Comparison of ENCODE assay signal across 9 cellular contexts in genomic region chr7:106022193-106022821, GRCh38. TPM values are rescaled to one million over a fixed set of nuclear protein-coding genes. Genes with fewer than 3 reads are reported as not detected.
A peak's percentile ranks its signal among the peaks of the same experiment; 100 is the strongest.
DNase-seq lines count a peak whose midpoint lies in the region; ATAC-seq and TF ChIP-seq lines count a peak whose summit lies in the region.
"Had no signal": no experiment of that assay in that cellular context is flagged by ENCODE, and none has a peak within 500 bp of the region (broad histone marks: within the 10 kb centered on the region; RNA-seq: fewer than 3 reads in every experiment).

No MANE protein-coding gene starts in this region.

- H3K4me3 Mint-ChIP-seq in MCF 10A (ENCODE audit: unreplicated experiment) = no peak overlapping the region
- H3K4me3 Mint-ChIP-seq in activated T-helper 17 cell treated with anti-CD3 and anti-CD28 coated beads, Interleukin-2, amount 50 U/mL, for 72 hours = peak overlapping the region; percentile 74
- H3K4me3 Mint-ChIP-seq: neural crest cell had no signal

- CTCF ChIA-PET in mammary epithelial cell (lab: Charles Lee; ENCODE audit: low non-redundant PET) (no interaction called here), MCF 10A (lab: Yijun Ruan, JAX) (interaction anchor here (0.5 to 7.8 kb wide), 5 partner anchors 20 to 355 kb away, joined by 3 to 46 read pairs (median 3); no protein-coding TSS in a partner anchor)

- TF ChIP-seq CTCF in mammary epithelial cell (conservative IDR thresholded peaks at IDR 0.05 in 1 of 2, IDR thresholded peaks at IDR 0.05 in 1 of 2; ENCODE audit: extremely low read depth in 1 of 2, insufficient read depth in 1 of 2, low read depth in 1 of 2, low read length in 2 of 2) (no peak), MCF 10A (IDR thresholded peaks at IDR 0.05; ENCODE audit: unreplicated experiment) (no peak)

- BruUV-seq in mammary epithelial cell (replicated peaks; lab: Mats Ljungman, UMichigan) (no TSS peak), MCF 10A (replicated peaks; lab: Mats Ljungman, UMichigan) (no TSS peak)

- intact Hi-C loops in mammary epithelial cell (cut with micrococcal nuclease) = no loop called here
- intact Hi-C loops in MCF 10A (cut with micrococcal nuclease) = no loop called here

- H3K27ac ChIP-seq in mammary epithelial cell (ENCODE audit: insufficient read depth, low read depth, low read length) = no peak overlapping the region

- H3K9me3 Mint-ChIP-seq in MCF 10A (ENCODE audit: unreplicated experiment) = no peaks in the 10 kb centered on the region
- H3K9me3 Mint-ChIP-seq in activated T-helper 17 cell treated with anti-CD3 and anti-CD28 coated beads, Interleukin-2, amount 50 U/mL, for 72 hours = no peaks in the 10 kb centered on the region
- H3K9me3 Mint-ChIP-seq: neural crest cell had no signal

- no peaks in the 10 kb centered on the region for H4K20me1 ChIP-seq in mammary epithelial cell (ENCODE audit: insufficient read depth, low read length)

- no peaks in the 10 kb centered on the region for H3K4me1 Mint-ChIP-seq in MCF 10A (ENCODE audit: insufficient read depth, unreplicated experiment)
- H3K4me1 Mint-ChIP-seq in activated T-helper 17 cell treated with anti-CD3 and anti-CD28 coated beads, Interleukin-2, amount 50 U/mL, for 72 hours = peaks cover 27% of the 10 kb centered on the region

- H3K4me1 ChIP-seq in mammary epithelial cell (ENCODE audit: insufficient read depth, low read length) = no peaks in the 10 kb centered on the region

- in situ Hi-C loops in mammary epithelial cell (cut with MboI; ENCODE audit: low sequenced_read_pairs in 2 of 2) = loop anchor here in 1 of 2 donors (25.0 kb wide), 1 partner anchor 135 kb away; the partner anchor contains the start of gene ATXN7L1

- POLR2A ChIA-PET in MCF 10A (lab: Yijun Ruan, JAX) = no interaction called here

- H3K79me2 ChIP-seq in mammary epithelial cell (ENCODE audit: insufficient read depth, low read length) = no peaks in the 10 kb centered on the region

- no peaks in the 10 kb centered on the region for H3K27me3 ChIP-seq in mammary epithelial cell (ENCODE audit: insufficient read depth, low read length)

- no peak overlapping the region for H3K27ac Mint-ChIP-seq in MCF 10A (ENCODE audit: low read depth, unreplicated experiment)
- H3K27ac Mint-ChIP-seq in activated T-helper 17 cell treated with anti-CD3 and anti-CD28 coated beads, Interleukin-2, amount 50 U/mL, for 72 hours = peak overlapping the region; percentile 90

- H3K4me3 ChIP-seq in mammary epithelial cell (replicated peaks in 1 of 3; ENCODE audit: insufficient read depth in 1 of 3, low read depth in 2 of 3, low read length in 3 of 3) = no peak overlapping the region

- peak; percentile 35 for DNase-seq in mammary epithelial cell
- DNase-seq in MCF 10A (ENCODE audit: unreplicated experiment) = no peak
- DNase-seq in NCI-H2171 treated with DMSO at 0.1 percent for 48 hours (lab: John Stamatoyannopoulos, UW) = peak; percentile 89
- peak; percentile 37 to 53 for DNase-seq in stimulated activated CD4-positive, alpha-beta T cell treated with anti-CD3 and anti-CD28 coated beads, Interleukin-2, amount 100 ng/mL, for 48 hours
- DNase-seq in NCI-H187 (lab: John Stamatoyannopoulos, UW) = no peak
- DNase-seq in NCI-H748 treated with DMSO at 0.1 percent for 48 hours (lab: John Stamatoyannopoulos, UW) = no peak
- DNase-seq in HuH-7 (ENCODE audit: low spot score) = no peak

- H2AFZ ChIP-seq in mammary epithelial cell (ENCODE audit: low read depth, low read length) = no peak overlapping the region

- H3K4me2 ChIP-seq in mammary epithelial cell (ENCODE audit: insufficient read depth, low read depth, low read length) = no peak overlapping the region

- dilution Hi-C loops in mammary epithelial cell (cut with HindIII; ENCODE audit: low sequenced_read_pairs) = no loop called here

- no peaks in the 10 kb centered on the region for H3K9me3 ChIP-seq in mammary epithelial cell (replicated peaks; ENCODE audit: insufficient read depth, low read length)

- H3K36me3 ChIP-seq in mammary epithelial cell (ENCODE audit: insufficient read depth, low read length) = no peaks in the 10 kb centered on the region

- H3K27me3 Mint-ChIP-seq in MCF 10A (ENCODE audit: insufficient read depth, unreplicated experiment) = no peaks in the 10 kb centered on the region
- H3K27me3 Mint-ChIP-seq in activated T-helper 17 cell treated with anti-CD3 and anti-CD28 coated beads, Interleukin-2, amount 50 U/mL, for 72 hours = no peaks in the 10 kb centered on the region

- ATAC-seq in activated T-helper 17 cell treated with anti-CD3 and anti-CD28 coated beads, Interleukin-2, amount 50 U/mL, for 72 hours (replicated peaks) = peak; percentile 90

- 78% methylated on average over 7 of the region's 8 CpGs for WGBS in mammary epithelial cell (ENCODE audit: low coverage, missing lambda C conversion rate)

- H3K9ac ChIP-seq in mammary epithelial cell (ENCODE audit: insufficient read depth, low read length) = no peak overlapping the region

- H3K36me3 Mint-ChIP-seq in MCF 10A (ENCODE audit: insufficient read depth, unreplicated experiment) = no peaks in the 10 kb centered on the region
- no peaks in the 10 kb centered on the region for H3K36me3 Mint-ChIP-seq in activated T-helper 17 cell treated with anti-CD3 and anti-CD28 coated beads, Interleukin-2, amount 50 U/mL, for 72 hours (ENCODE audit: low read depth)

RNA-seq across cellular contexts. Expression of gene CDHR3, which starts 59.2 kb away (rescaled TPM):
- total RNA-seq in mammary epithelial cell (1 to 10 TPM; 3.2 to 3.4 TPM), MCF 10A (2022) (0.17 and 0.19 TPM in 2 replicates)
- polyA plus RNA-seq in mammary epithelial cell = 0.82 TPM
- polyA minus RNA-seq in mammary epithelial cell = not detected
- 1 to 10 TPM in 1 of 2 donors, under 1 TPM in 1; 0.71 to 2.2 TPM for total RNA-seq in activated T-helper 17 cell treated with anti-CD3 and anti-CD28 coated beads, Interleukin-2, amount 50 U/mL, for 72 hours

Comparison
In these comparisons a context has a peak if more than half of its experiments do, and no peak if none do; other contexts are left out.
1. DNase-seq: peak in mammary epithelial cell (single experiment), NCI-H2171 treated with DMSO at 0.1 percent for 48 hours (single experiment) and stimulated activated CD4-positive, alpha-beta T cell treated with anti-CD3 and anti-CD28 coated beads, Interleukin-2, amount 100 ng/mL, for 48 hours (2 of 2); none in MCF 10A (single experiment), NCI-H187 (0 of 2), NCI-H748 treated with DMSO at 0.1 percent for 48 hours (single experiment) and HuH-7 (single experiment).